In the genomic region with DNA sequence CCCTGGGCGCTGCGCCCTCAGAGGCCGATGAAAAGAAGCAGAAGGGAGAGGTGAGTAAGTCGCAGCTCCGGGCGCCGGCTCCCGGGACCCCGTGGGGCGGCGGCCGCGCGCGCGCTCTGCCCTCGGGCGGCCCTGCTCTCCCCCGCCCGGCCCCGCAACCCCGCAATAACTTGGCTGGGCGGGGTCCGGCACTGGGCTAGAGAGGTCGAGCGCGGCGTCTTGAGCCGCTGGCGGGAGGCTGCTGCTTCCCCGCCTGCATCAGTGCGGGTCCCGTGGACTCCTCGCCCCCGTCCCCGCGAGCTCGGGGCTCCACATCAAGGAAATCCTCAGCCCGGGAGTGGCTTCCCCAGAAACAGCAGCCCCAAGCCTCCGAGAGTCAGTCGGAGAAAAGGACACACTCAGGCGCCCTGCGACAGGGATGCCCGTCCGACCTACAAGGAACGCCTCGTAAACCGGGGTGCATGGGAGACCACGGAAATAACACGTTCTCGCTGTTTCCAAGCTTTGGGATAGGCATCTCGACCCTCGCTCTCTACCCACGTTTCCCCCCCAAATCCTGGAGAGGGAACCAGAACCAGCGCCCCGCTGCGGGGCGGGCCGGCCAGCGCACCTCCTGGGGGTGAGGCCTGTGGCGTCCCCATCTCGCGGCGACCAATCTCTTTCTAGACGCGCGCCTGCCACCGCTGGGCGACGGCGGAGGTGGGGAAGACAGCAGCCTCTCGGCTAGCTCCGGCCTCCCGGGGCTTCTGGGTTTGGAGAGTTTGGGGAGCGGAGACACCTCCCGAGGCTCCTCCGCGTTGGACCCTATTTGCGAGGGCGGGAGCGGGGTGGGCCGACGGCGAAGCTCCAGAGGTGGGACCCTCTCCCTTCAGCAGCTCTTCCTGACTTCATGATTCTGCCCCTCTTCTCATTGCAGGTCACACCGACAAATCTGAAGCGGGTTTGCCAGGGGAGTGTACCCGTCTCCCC, we compare ENCODE assay signal across 8 cellular contexts. TPM values are rescaled to one million over a fixed set of nuclear protein-coding genes. Genes with fewer than 3 reads are reported as not detected.
DNase-seq lines count a peak whose midpoint lies in the region; ATAC-seq and TF ChIP-seq lines count a peak whose summit lies in the region.

No MANE protein-coding gene starts in this region.

- BruUV-seq in PC-3 (replicated peaks; lab: Mats Ljungman, UMichigan) = TSS peak; percentile 66

- POLR2A ChIA-PET in PC-3 (lab: Charles Lee; ENCODE audit: unreplicated experiment) = no interaction called here

- 1% methylated on average over 26 to 44 of the region's 87 CpGs for WGBS in tibial nerve, 2 donors

- CTCF ChIA-PET in PC-3 (lab: Charles Lee) = interaction anchor here (0.6 to 1.0 kb wide), 3 partner anchors 15 to 317 kb away, joined by 3 read pairs; no protein-coding TSS in a partner anchor

- no peaks in the 10 kb centered on the region for H3K9me3 Mint-ChIP-seq in activated T-helper 1 cell treated with anti-CD3 and anti-CD28 coated beads, Interleukin-12 subunit alpha, Interleukin-12 subunit beta, Interleukin-2, Interleukin-4 antibody, amounts not matched to agents 30 ng/mL and 10 ng/mL and 1 ng/mL, durations not matched to agents 14 hours and 24 hours and 36 hours
- no peaks in the 10 kb centered on the region for H3K9me3 Mint-ChIP-seq in neural crest cell

- peak overlapping the region; percentile 85 for H3K4me3 ChIP-seq in PC-3 (ENCODE audit: low read length)
- peak overlapping the region; percentile 72 for H3K4me3 ChIP-seq in fibroblast of villous mesenchyme (ENCODE audit: low read depth, low read length)
- H3K4me3 ChIP-seq in tibial nerve = peak overlapping the region; percentile 39 to 82 (median 81)

- peak overlapping the region; percentile 89 for H3K4me3 Mint-ChIP-seq in activated T-helper 1 cell treated with anti-CD3 and anti-CD28 coated beads, Interleukin-12 subunit alpha, Interleukin-12 subunit beta, Interleukin-2, Interleukin-4 antibody, amounts not matched to agents 30 ng/mL and 10 ng/mL and 1 ng/mL, durations not matched to agents 14 hours and 24 hours and 36 hours
- H3K4me3 Mint-ChIP-seq in neural crest cell = peak overlapping the region; percentile 97

- TF ChIP-seq EP300 in tibial nerve (IDR thresholded peaks at IDR 0.05) = no peak

- TF ChIP-seq CTCF in PC-3 (conservative IDR thresholded peaks at IDR 0.05; ENCODE audit: low read depth, low read length) (peak; percentile 35), fibroblast of villous mesenchyme (IDR thresholded peaks at IDR 0.05; ENCODE audit: insufficient read depth, low read depth, low read length) (peak; percentile 24), neural crest cell (conservative IDR thresholded peaks at IDR 0.05) (peak; percentile 47), tibial nerve (IDR thresholded peaks at IDR 0.05) (peak; percentile 33 to 62 (median 46))

- H3K36me3 Mint-ChIP-seq in activated T-helper 1 cell treated with anti-CD3 and anti-CD28 coated beads, Interleukin-12 subunit alpha, Interleukin-12 subunit beta, Interleukin-2, Interleukin-4 antibody, amounts not matched to agents 30 ng/mL and 10 ng/mL and 1 ng/mL, durations not matched to agents 14 hours and 24 hours and 36 hours (ENCODE audit: low read depth) = peaks cover 15% of the 10 kb centered on the region
- no peaks in the 10 kb centered on the region for H3K36me3 Mint-ChIP-seq in neural crest cell (ENCODE audit: low read depth)

- TF ChIP-seq POLR2A in tibial nerve (IDR thresholded peaks at IDR 0.05) = no peak

- no peaks in the 10 kb centered on the region for H3K79me2 ChIP-seq in PC-3 (ENCODE audit: low read length)

- intact Hi-C loops in PC-3 (cut with micrococcal nuclease) = no loop called here
- intact Hi-C loops in activated T-helper 1 cell treated with anti-CD3 and anti-CD28 coated beads, Interleukin-12 subunit alpha, Interleukin-12 subunit beta, Interleukin-2, Interleukin-4 antibody, amounts not matched to agents 30 ng/mL and 10 ng/mL and 1 ng/mL, durations not matched to agents 14 hours and 24 hours and 36 hours (cut with micrococcal nuclease) = loop anchor here (1.0 to 5.0 kb wide), 8 partner anchors 22 to 617 kb away; a partner anchor contains a TSS

- no peaks in the 10 kb centered on the region for H3K9me2 ChIP-seq in PC-3 (replicated peaks; ENCODE audit: low read length)

- H3K27ac ChIP-seq in PC-3 (ENCODE audit: low read length) = peak overlapping the region; percentile 19; the same call in 1 of the 2 replicates
- H3K27ac ChIP-seq in tibial nerve = peak overlapping the region; percentile 12 to 94 (median 91)

- DNase-seq in Ammon's horn (ENCODE audit: low spot score) (peak; percentile 41), GM19238 (ENCODE audit: insufficient read length, low spot score) (peak; percentile 93), PC-3 (peak; percentile 47), fibroblast of villous mesenchyme (ENCODE audit: low read depth) (peak; percentile 52), neural crest cell (ENCODE audit: low read depth, low spot score) (peak; percentile 53), tibial nerve (ENCODE audit: low spot score in 2 of 2) (peak; percentile 29 to 59)
- peak; percentile 74 for DNase-seq in activated T-helper 1 cell treated with anti-CD3 and anti-CD28 coated beads, Interleukin-12 subunit alpha, Interleukin-12 subunit beta, Interleukin-2, Interleukin-4 antibody, amounts not matched to agents 30 ng/mL and 10 ng/mL and 1 ng/mL, durations not matched to agents 14 hours and 24 hours and 36 hours (ENCODE audit: low spot score)

- H3K9me3 ChIP-seq in PC-3 (ENCODE audit: low read length) (no peaks in the 10 kb centered on the region), tibial nerve (no peaks in the 10 kb centered on the region)

- H3K4me1 ChIP-seq in PC-3 (ENCODE audit: insufficient read depth, low read length) = peaks cover 7% of the 10 kb centered on the region; the same call in 1 of the 2 replicates
- peaks cover 0 to 69% (median 31%) of the 10 kb centered on the region in 4 donors for H3K4me1 ChIP-seq in tibial nerve

- peak overlapping the region; percentile 95 for H3K27ac Mint-ChIP-seq in activated T-helper 1 cell treated with anti-CD3 and anti-CD28 coated beads, Interleukin-12 subunit alpha, Interleukin-12 subunit beta, Interleukin-2, Interleukin-4 antibody, amounts not matched to agents 30 ng/mL and 10 ng/mL and 1 ng/mL, durations not matched to agents 14 hours and 24 hours and 36 hours
- peak overlapping the region; percentile 20 for H3K27ac Mint-ChIP-seq in neural crest cell (ENCODE audit: unreplicated experiment)

- H4K20me1 ChIP-seq in PC-3 (ENCODE audit: low read length) = no peaks in the 10 kb centered on the region

- peaks cover 1% of the 10 kb centered on the region for H3K27me3 Mint-ChIP-seq in activated T-helper 1 cell treated with anti-CD3 and anti-CD28 coated beads, Interleukin-12 subunit alpha, Interleukin-12 subunit beta, Interleukin-2, Interleukin-4 antibody, amounts not matched to agents 30 ng/mL and 10 ng/mL and 1 ng/mL, durations not matched to agents 14 hours and 24 hours and 36 hours (ENCODE audit: insufficient read depth)
- H3K27me3 Mint-ChIP-seq in neural crest cell (ENCODE audit: low read depth) = peaks cover 45% of the 10 kb centered on the region

- peaks cover 20% of the 10 kb centered on the region for H3K4me1 Mint-ChIP-seq in activated T-helper 1 cell treated with anti-CD3 and anti-CD28 coated beads, Interleukin-12 subunit alpha, Interleukin-12 subunit beta, Interleukin-2, Interleukin-4 antibody, amounts not matched to agents 30 ng/mL and 10 ng/mL and 1 ng/mL, durations not matched to agents 14 hours and 24 hours and 36 hours (ENCODE audit: low read depth)
- peaks cover 26% of the 10 kb centered on the region for H3K4me1 Mint-ChIP-seq in neural crest cell

- H2AFZ ChIP-seq in PC-3 (ENCODE audit: low read length) = peak overlapping the region; percentile 85

- peak overlapping the region; percentile 34; the same call in 1 of the 2 replicates for H3K9ac ChIP-seq in PC-3 (ENCODE audit: low read length)

- H3K36me3 ChIP-seq in PC-3 (ENCODE audit: low read depth, low read length) (no peaks in the 10 kb centered on the region), tibial nerve (peaks cover 0 to 4% (median 0%) of the 10 kb centered on the region in 3 donors)

- peak overlapping the region; percentile 98 for H3K4me2 ChIP-seq in PC-3 (ENCODE audit: low read length)

- H3F3A ChIP-seq in PC-3 (ENCODE audit: low read length, unreplicated experiment) = no peaks in the 10 kb centered on the region

- H3K27me3 ChIP-seq in PC-3 (ENCODE audit: low read length) = no peaks in the 10 kb centered on the region
- H3K27me3 ChIP-seq in tibial nerve = no peaks in the 10 kb centered on the region

- ATAC-seq in HG03457 (IDR thresholded peaks at IDR 0.05; ENCODE audit: unreplicated experiment) (peak; percentile 32), PC-3 (peak; percentile 52)

RNA-seq across cellular contexts. Expression of a gene that starts 0.8 kb away (rescaled TPM):
- total RNA-seq in PC-3 (2014; rRNA removed) (6.3 and 7.9 TPM in 2 replicates), fibroblast of villous mesenchyme (8.2 and 9.3 TPM in 2 replicates), neural crest cell (3.7 and 4.2 TPM in 2 replicates), tibial nerve (10 to 100 TPM; 25.7 to 32.7 (median 30.3) TPM)
- 18.5 and 19.5 TPM in 2 replicates for total RNA-seq in activated T-helper 1 cell treated with anti-CD3 and anti-CD28 coated beads, Interleukin-12 subunit alpha, Interleukin-12 subunit beta, Interleukin-2, Interleukin-4 antibody, amounts not matched to agents 30 ng/mL and 10 ng/mL and 1 ng/mL, durations not matched to agents 14 hours and 24 hours and 36 hours

RNA-seq across cellular contexts. Expression of a gene that starts 0.9 kb away (rescaled TPM):
- 45.0 and 61.7 TPM in 2 replicates for total RNA-seq in PC-3 (2014; rRNA removed)
- total RNA-seq in activated T-helper 1 cell treated with anti-CD3 and anti-CD28 coated beads, Interleukin-12 subunit alpha, Interleukin-12 subunit beta, Interleukin-2, Interleukin-4 antibody, amounts not matched to agents 30 ng/mL and 10 ng/mL and 1 ng/mL, durations not matched to agents 14 hours and 24 hours and 36 hours = 67.4 and 71.8 TPM in 2 replicates
- 51.8 and 54.8 TPM in 2 replicates for total RNA-seq in fibroblast of villous mesenchyme
- 34.3 and 35.0 TPM in 2 replicates for total RNA-seq in neural crest cell
- total RNA-seq in tibial nerve = 100 to 1,000 TPM; 119 to 188 (median 152) TPM

RNA-seq across cellular contexts. Expression of a gene that starts 21.8 kb away (rescaled TPM):
- total RNA-seq in PC-3 (2014; rRNA removed) (24.2 and 32.2 TPM in 2 replicates), fibroblast of villous mesenchyme (23.2 and 26.3 TPM in 2 replicates), neural crest cell (89.3 and 96.5 TPM in 2 replicates), tibial nerve (100 to 1,000 TPM in 1 of 4 donors, 10 to 100 TPM in 3; 51.3 to 100 (median 89.7) TPM)
- 81.0 and 87.5 TPM in 2 replicates for total RNA-seq in activated T-helper 1 cell treated with anti-CD3 and anti-CD28 coated beads, Interleukin-12 subunit alpha, Interleukin-12 subunit beta, Interleukin-2, Interleukin-4 antibody, amounts not matched to agents 30 ng/mL and 10 ng/mL and 1 ng/mL, durations not matched to agents 14 hours and 24 hours and 36 hours

RNA-seq across cellular contexts. Expression of a gene that starts 25.3 kb away (rescaled TPM):
- total RNA-seq in PC-3 (2014; rRNA removed) = 11.2 and 11.5 TPM in 2 replicates
- 45.8 and 46.2 TPM in 2 replicates for total RNA-seq in activated T-helper 1 cell treated with anti-CD3 and anti-CD28 coated beads, Interleukin-12 subunit alpha, Interleukin-12 subunit beta, Interleukin-2, Interleukin-4 antibody, amounts not matched to agents 30 ng/mL and 10 ng/mL and 1 ng/mL, durations not matched to agents 14 hours and 24 hours and 36 hours
- total RNA-seq in fibroblast of villous mesenchyme = 3.5 and 8.6 TPM in 2 replicates
- total RNA-seq in neural crest cell = 65.0 and 70.0 TPM in 2 replicates
- total RNA-seq in tibial nerve = 10 to 100 TPM; 19.0 to 50.1 (median 26.4) TPM

RNA-seq across cellular contexts. Expression of a gene that starts 55.1 kb away (rescaled TPM):
- total RNA-seq in PC-3 (2014; rRNA removed) = 0.44 and 0.58 TPM in 2 replicates
- 5.1 and 6.4 TPM in 2 replicates for total RNA-seq in activated T-helper 1 cell treated with anti-CD3 and anti-CD28 coated beads, Interleukin-12 subunit alpha, Interleukin-12 subunit beta, Interleukin-2, Interleukin-4 antibody, amounts not matched to agents 30 ng/mL and 10 ng/mL and 1 ng/mL, durations not matched to agents 14 hours and 24 hours and 36 hours
- 5.6 and 7.4 TPM in 2 replicates for total RNA-seq in fibroblast of villous mesenchyme
- 2.7 and 3.1 TPM in 2 replicates for total RNA-seq in neural crest cell
- total RNA-seq in tibial nerve = 100 to 1,000 TPM in 2 of 4 donors, 10 to 100 TPM in 2; 34.5 to 139 (median 83.1) TPM

Comparison
In these comparisons a context has a peak if more than half of its experiments do, and no peak if none do; other contexts are left out.
1. Peak in every context shown above with its lines: DNase-seq, ATAC-seq, H3K4me3 ChIP-seq and H3K27ac ChIP-seq.
2. DNase-seq: peak in every context shown above with its lines; median percentile 93 in GM19238; 74 in activated T-helper 1 cell treated with anti-CD3 and anti-CD28 coated beads, Interleukin-12 subunit alpha, Interleukin-12 subunit beta, Interleukin-2, Interleukin-4 antibody, amounts not matched to agents 30 ng/mL and 10 ng/mL and 1 ng/mL, durations not matched to agents 14 hours and 24 hours and 36 hours; 53 in neural crest cell; 52 in fibroblast of villous mesenchyme; 47 in PC-3; 44 in tibial nerve; 41 in Ammon's horn.